In genomic region chr7:17939670-17940301, GRCh38 we compare ENCODE assay signal across 8 cellular contexts. TPM values are rescaled to one million over a fixed set of nuclear protein-coding genes. Genes with fewer than 3 reads are reported as not detected.
DNase-seq lines count a peak whose midpoint lies in the region; ATAC-seq, FAIRE-seq and TF ChIP-seq lines count a peak whose summit lies in the region.

No MANE protein-coding gene starts in this region.

- dilution Hi-C loops in endothelial cell of umbilical vein (cut with MboI; ENCODE audit: extremely low pct_ligation_motif_present, low sequenced_read_pairs) = no loop called here

- peak overlapping the region; percentile 28 to 58 (median 58) for H3K4me3 ChIP-seq in endothelial cell of umbilical vein (replicated peaks in 1 of 3; ENCODE audit: insufficient read depth in 1 of 3, low read depth in 1 of 3, low read length in 3 of 3)

- H3K4me1 Mint-ChIP-seq in stimulated activated effector memory CD8-positive, alpha-beta T cell treated with anti-CD3 and anti-CD28 coated beads, Interleukin-12 subunit alpha, Interleukin-12 subunit beta, amount 100 ng/mL, for 72 hours = peaks cover 49% of the 10 kb centered on the region

- H3K9me1 ChIP-seq in endothelial cell of umbilical vein (replicated peaks; ENCODE audit: control insufficient read depth, extremely low read depth, insufficient read depth, low read length) = no peaks in the 10 kb centered on the region

- H3K27me3 ChIP-seq in endothelial cell of umbilical vein (ENCODE audit: control insufficient read depth in 2 of 2, insufficient read depth in 2 of 2, low read length in 2 of 2) = no peaks in the 10 kb centered on the region

- H3K36me3 Mint-ChIP-seq in stimulated activated effector memory CD8-positive, alpha-beta T cell treated with anti-CD3 and anti-CD28 coated beads, Interleukin-12 subunit alpha, Interleukin-12 subunit beta, amount 100 ng/mL, for 72 hours = peaks cover 6% of the 10 kb centered on the region

- H3K4me3 Mint-ChIP-seq in stimulated activated effector memory CD8-positive, alpha-beta T cell treated with anti-CD3 and anti-CD28 coated beads, Interleukin-12 subunit alpha, Interleukin-12 subunit beta, amount 100 ng/mL, for 72 hours = peak overlapping the region; percentile 90

- POLR2A ChIA-PET in endothelial cell of umbilical vein (lab: Charles Lee) = no interaction called here

- H2AFZ ChIP-seq in endothelial cell of umbilical vein (ENCODE audit: low read depth, low read length) = peak overlapping the region; percentile 57

- TF ChIP-seq CTCF in endothelial cell of umbilical vein (IDR thresholded peaks at IDR 0.05; ENCODE audit: extremely low read depth in 1 of 2, insufficient read depth in 1 of 2, low read depth in 1 of 2, low read length in 2 of 2) = no peak

- BruUV-seq in endothelial cell of umbilical vein (replicated peaks; lab: Mats Ljungman, UMichigan) = no TSS peak

- ATAC-seq in GM18508 (IDR thresholded peaks at IDR 0.05; ENCODE audit: insufficient read depth, unreplicated experiment) = peak; percentile 31
- ATAC-seq in HG03025 (IDR thresholded peaks at IDR 0.05; ENCODE audit: low FRiP score, unreplicated experiment) = peak; percentile 52
- peak; percentile 79 for ATAC-seq in stimulated activated effector memory CD8-positive, alpha-beta T cell treated with anti-CD3 and anti-CD28 coated beads, Interleukin-12 subunit alpha, Interleukin-12 subunit beta, amount 100 ng/mL, for 72 hours

- FAIRE-seq in endothelial cell of umbilical vein (lab: Jason Lieb, UNC) = no peak

- peaks cover 41% of the 10 kb centered on the region for H3K79me2 ChIP-seq in endothelial cell of umbilical vein (ENCODE audit: control insufficient read depth, insufficient read depth, low read length)

- CTCF ChIA-PET in endothelial cell of umbilical vein (lab: Charles Lee) = interaction anchor here (1.0 kb wide), 1 partner anchor 170 kb away, joined by 10 read pairs; no protein-coding TSS in a partner anchor

- H3K9ac ChIP-seq in endothelial cell of umbilical vein (replicated peaks; ENCODE audit: extremely low read depth, insufficient read depth, low read length) = peak overlapping the region; percentile 80

- intact Hi-C loops in endothelial cell of umbilical vein (cut with micrococcal nuclease) = loop anchor here (1.0 to 5.0 kb wide), 4 partner anchors 25 to 169 kb away; no protein-coding TSS in a partner anchor

- peaks cover 20% of the 10 kb centered on the region for H3K4me1 ChIP-seq in endothelial cell of umbilical vein (ENCODE audit: control insufficient read depth, extremely low read depth, insufficient read depth, low read length)

- no peaks in the 10 kb centered on the region for H4K20me1 ChIP-seq in endothelial cell of umbilical vein (replicated peaks; ENCODE audit: control insufficient read depth, extremely low read depth, insufficient read depth, low read length)

- H3K27ac ChIP-seq in endothelial cell of umbilical vein (ENCODE audit: insufficient read depth, low read depth, low read length) = peak overlapping the region; percentile 64

- no peaks in the 10 kb centered on the region for H3K9me3 Mint-ChIP-seq in stimulated activated effector memory CD8-positive, alpha-beta T cell treated with anti-CD3 and anti-CD28 coated beads, Interleukin-12 subunit alpha, Interleukin-12 subunit beta, amount 100 ng/mL, for 72 hours

- no peak for TF ChIP-seq POLR2A in endothelial cell of umbilical vein (IDR thresholded peaks at IDR 0.05; ENCODE audit: low read depth, low read length)

- H3K9me3 ChIP-seq in endothelial cell of umbilical vein (replicated peaks; ENCODE audit: control insufficient read depth, insufficient read depth, low read length) = no peaks in the 10 kb centered on the region

- H3K4me2 ChIP-seq in endothelial cell of umbilical vein (ENCODE audit: insufficient read depth, low read length) = peak overlapping the region; percentile 87

- H3K27ac Mint-ChIP-seq in stimulated activated effector memory CD8-positive, alpha-beta T cell treated with anti-CD3 and anti-CD28 coated beads, Interleukin-12 subunit alpha, Interleukin-12 subunit beta, amount 100 ng/mL, for 72 hours = peak overlapping the region; percentile 99

- no peaks in the 10 kb centered on the region for H3K36me3 ChIP-seq in endothelial cell of umbilical vein (ENCODE audit: control insufficient read depth in 2 of 2, extremely low read depth in 1 of 2, insufficient read depth in 2 of 2, low read length in 2 of 2)

- DNase-seq in 8988T (peak; percentile 6), NCI-H345 treated with DMSO at 0.1 percent for 48 hours (lab: John Stamatoyannopoulos, UW; ENCODE audit: unreplicated experiment) (peak; percentile 43), endothelial cell of umbilical vein (ENCODE audit: low read depth, low spot score) (peak; percentile 73), mucosa of gallbladder (ENCODE audit: low spot score) (peak; percentile 16)
- DNase-seq in activated CD8-positive, alpha-beta memory T cell treated with anti-CD3 and anti-CD28 coated beads, Interleukin-2, amount 50 U/mL, for 4 hours = peak; percentile 51
- peak; percentile 36 to 79 for DNase-seq in stimulated activated effector memory CD8-positive, alpha-beta T cell treated with anti-CD3 and anti-CD28 coated beads, Interleukin-12 subunit alpha, Interleukin-12 subunit beta, amount 100 ng/mL, for 72 hours (ENCODE audit: low spot score in 2 of 2)

TF ChIP-seq in endothelial cell of umbilical vein, 7 proteins besides CTCF, POLR2A, EP300 and RAD21:
- TF ChIP-seq EZH2 (IDR thresholded peaks at IDR 0.05; ENCODE audit: borderline replicate concordance, low read depth, low read length, severe bottlenecking) = no peak

RNA-seq across cellular contexts. Expression of gene SNX13, which starts 0.5 kb away (rescaled TPM):
- total RNA-seq in endothelial cell of umbilical vein = 28.5 and 32.2 TPM in 2 replicates
- polyA plus RNA-seq in endothelial cell of umbilical vein = 4.5 and 6.1 TPM in 2 replicates
- polyA plus RNA-seq in endothelial cell of umbilical vein (2011; cell fraction: cytosol; rRNA removed) = 6.7 and 7.0 TPM in 2 replicates
- 21.8 and 25.3 TPM in 2 replicates for polyA plus RNA-seq in endothelial cell of umbilical vein (2011; cell fraction: nucleus; rRNA removed)
- 11.9 and 16.7 TPM in 2 replicates for polyA plus RNA-seq in endothelial cell of umbilical vein (2012)
- polyA minus RNA-seq in endothelial cell of umbilical vein = 20.8 and 25.1 TPM in 2 replicates
- 10.2 TPM for polyA minus RNA-seq in endothelial cell of umbilical vein (2011; cell fraction: cytosol; rRNA and poly(A)+ RNA removed)
- 68.3 and 95.8 TPM in 2 replicates for polyA minus RNA-seq in endothelial cell of umbilical vein (2011; cell fraction: nucleus; rRNA and poly(A)+ RNA removed)
- total RNA-seq in mucosa of gallbladder = 52.3 TPM

Comparison
In these comparisons a context has a peak if more than half of its experiments do, and no peak if none do; other contexts are left out.
1. Peak in every context shown above with its lines: DNase-seq, ATAC-seq, H3K4me3 ChIP-seq and H3K27ac ChIP-seq.
2. DNase-seq: peak in every context shown above with its lines; median percentile 73 in endothelial cell of umbilical vein; 58 in stimulated activated effector memory CD8-positive, alpha-beta T cell treated with anti-CD3 and anti-CD28 coated beads, Interleukin-12 subunit alpha, Interleukin-12 subunit beta, amount 100 ng/mL, for 72 hours; 51 in activated CD8-positive, alpha-beta memory T cell treated with anti-CD3 and anti-CD28 coated beads, Interleukin-2, amount 50 U/mL, for 4 hours; 43 in NCI-H345 treated with DMSO at 0.1 percent for 48 hours; 16 in mucosa of gallbladder; 6 in 8988T.